8 cellular contexts compared by ENCODE assay signal in the genomic region with DNA sequence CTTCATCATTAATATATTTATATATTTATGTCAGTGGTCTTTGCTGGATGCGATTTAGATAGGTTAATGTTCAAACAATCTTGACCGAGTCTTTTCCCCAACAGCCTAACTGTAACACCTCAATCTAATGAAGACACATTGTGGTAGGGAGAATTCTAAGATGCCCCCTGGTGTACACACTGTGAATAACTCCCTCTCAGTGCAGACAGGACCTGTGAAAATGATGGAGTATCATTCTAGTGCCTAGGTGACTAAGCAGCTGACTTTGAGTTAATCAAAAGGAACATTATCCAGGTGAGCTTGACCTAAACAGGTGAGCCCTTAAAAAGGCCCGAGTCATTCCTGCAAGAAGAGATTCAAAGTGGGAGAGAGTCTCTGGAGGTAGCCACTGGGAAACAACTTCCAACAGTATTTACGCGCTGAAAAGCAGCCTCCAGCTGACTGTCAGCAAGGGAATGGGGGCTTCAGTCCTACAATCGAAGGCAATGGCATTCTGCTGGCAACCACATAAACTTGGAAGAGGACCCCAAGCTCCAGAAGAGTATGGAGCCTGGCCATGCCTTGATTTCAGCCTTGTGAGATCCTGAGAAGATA. TPM values are rescaled to one million over a fixed set of nuclear protein-coding genes. Genes with fewer than 3 reads are reported as not detected.
DNase-seq lines count a peak whose midpoint lies in the region; ATAC-seq, FAIRE-seq and TF ChIP-seq lines count a peak whose summit lies in the region.

No MANE protein-coding gene starts in this region.

- peak; percentile 22 for DNase-seq in D721Med (ENCODE audit: insufficient read length, low spot score)
- peak; percentile 83 for DNase-seq in Karpas-422
- peak; percentile 68 for DNase-seq in SW480 (ENCODE audit: low spot score)
- peak; percentile 23 for DNase-seq in astrocyte (ENCODE audit: low read depth)
- peak; percentile 7 to 44 for DNase-seq in hippocampal formation (lab: John Stamatoyannopoulos, UW)
- peak in 2 of 3 donors; percentile 36 to 66 for DNase-seq in stimulated activated CD4-positive, alpha-beta T cell treated with anti-CD3 and anti-CD28 coated beads, Interleukin-12 subunit alpha, Interleukin-12 subunit beta, amount 100 ng/mL, for 48 hours (ENCODE audit: low read depth in 2 of 3, low spot score in 1 of 3)

- H3K9me3 Mint-ChIP-seq in astrocyte (ENCODE audit: unreplicated experiment) = no peaks in the 10 kb centered on the region

- H3K36me3 ChIP-seq in Karpas-422 (ENCODE audit: insufficient read depth, low read length) (no peaks in the 10 kb centered on the region; the same call in 1 of the 2 replicates), astrocyte (ENCODE audit: insufficient read depth, low read length) (no peaks in the 10 kb centered on the region)

- no peak overlapping the region for H2AFZ ChIP-seq in Karpas-422 (ENCODE audit: low read length)
- H2AFZ ChIP-seq in astrocyte (ENCODE audit: low read depth, low read length) = no peak overlapping the region

- no peaks in the 10 kb centered on the region for H3K36me3 Mint-ChIP-seq in astrocyte (ENCODE audit: low read depth, unreplicated experiment)

- no peaks in the 10 kb centered on the region for H3K27me3 ChIP-seq in Karpas-422 (ENCODE audit: low read length)
- H3K27me3 ChIP-seq in astrocyte (ENCODE audit: insufficient read depth, low read length) = no peaks in the 10 kb centered on the region

- no peaks in the 10 kb centered on the region for H4K20me1 ChIP-seq in Karpas-422 (ENCODE audit: insufficient read depth, low read depth, low read length)
- H4K20me1 ChIP-seq in astrocyte (ENCODE audit: insufficient read depth, low read length) = no peaks in the 10 kb centered on the region

- FAIRE-seq in D721Med (lab: Jason Lieb, UNC) = peak; percentile 25
- no peak for FAIRE-seq in astrocyte (lab: Jason Lieb, UNC)

- H3K9me3 ChIP-seq in Karpas-422 (ENCODE audit: low read length) = no peaks in the 10 kb centered on the region
- no peaks in the 10 kb centered on the region for H3K9me3 ChIP-seq in astrocyte (ENCODE audit: insufficient read depth, low read depth, low read length)

- H3K4me1 Mint-ChIP-seq in astrocyte (ENCODE audit: low read depth, unreplicated experiment) = peaks cover 27% of the 10 kb centered on the region

- no peak overlapping the region for H3K27ac Mint-ChIP-seq in astrocyte (ENCODE audit: unreplicated experiment)

- H3K79me2 ChIP-seq in Karpas-422 (ENCODE audit: low read length) (no peaks in the 10 kb centered on the region), astrocyte (ENCODE audit: insufficient read depth, low read length) (no peaks in the 10 kb centered on the region)

- no peak overlapping the region for H3K4me3 Mint-ChIP-seq in astrocyte (ENCODE audit: unreplicated experiment)

- H3K4me1 ChIP-seq in Karpas-422 (ENCODE audit: low read length) (peaks cover 11% of the 10 kb centered on the region), astrocyte (ENCODE audit: insufficient read depth, low read length) (peaks cover 11% of the 10 kb centered on the region)

- ATAC-seq in GM21390 (IDR thresholded peaks at IDR 0.05; ENCODE audit: unreplicated experiment) (peak; percentile 81), HG03095 (IDR thresholded peaks at IDR 0.05; ENCODE audit: unreplicated experiment) (no peak)

- H3K27ac ChIP-seq in Karpas-422 (ENCODE audit: low read length) = no peak overlapping the region
- H3K27ac ChIP-seq in astrocyte (ENCODE audit: low read depth, low read length) = no peak overlapping the region

- no peaks in the 10 kb centered on the region for H3K9me2 ChIP-seq in Karpas-422 (replicated peaks; ENCODE audit: insufficient read depth, low read length)

- TF ChIP-seq CTCF in D721Med (IDR thresholded peaks at IDR 0.05; ENCODE audit: insufficient read depth, missing control alignments) (peak; percentile 58), astrocyte (IDR thresholded peaks at IDR 0.05; ENCODE audit: insufficient read depth, low read depth, low read length) (peak; percentile 74)

- H3K4me2 ChIP-seq in Karpas-422 (ENCODE audit: low read depth, low read length, poor library complexity, severe bottlenecking) (no peak overlapping the region), astrocyte (ENCODE audit: low read length) (no peak overlapping the region)

- no peaks in the 10 kb centered on the region for H3K27me3 Mint-ChIP-seq in astrocyte (ENCODE audit: low read depth, unreplicated experiment)

- H3K9ac ChIP-seq in Karpas-422 (ENCODE audit: low read length) (no peak overlapping the region), astrocyte (ENCODE audit: low read length) (no peak overlapping the region)

- H3K4me3 ChIP-seq in Karpas-422 (ENCODE audit: low read length) (no peak overlapping the region), astrocyte (ENCODE audit: insufficient read depth, low read depth, low read length) (no peak overlapping the region)

RNA-seq across cellular contexts. Expression of a gene that starts 28.0 kb away (rescaled TPM):
- 3.4 and 5.2 TPM in 2 replicates for total RNA-seq in Karpas-422 (2014; rRNA removed; shearing (Covaris generic); ENCODE audit: low replicate concordance)
- total RNA-seq in astrocyte = 3.4 and 3.8 TPM in 2 replicates

RNA-seq across cellular contexts. Expression of a gene that starts 41.0 kb away (rescaled TPM):
- 15.1 and 34.2 TPM in 2 replicates for total RNA-seq in Karpas-422 (2014; rRNA removed; shearing (Covaris generic); ENCODE audit: low replicate concordance)
- total RNA-seq in astrocyte = 11.2 and 11.6 TPM in 2 replicates

Comparison
In these comparisons a context has a peak if more than half of its experiments do, and no peak if none do; other contexts are left out.
1. DNase-seq: peak in every context shown above with its lines; median percentile 83 in Karpas-422; 68 in SW480; 51 in stimulated activated CD4-positive, alpha-beta T cell treated with anti-CD3 and anti-CD28 coated beads, Interleukin-12 subunit alpha, Interleukin-12 subunit beta, amount 100 ng/mL, for 48 hours; 26 in hippocampal formation; 23 in astrocyte; 22 in D721Med.